Comparison of ENCODE assay signal across 31 cellular contexts in genomic region chr7:57201895-57202210, GRCh38.
"Had no signal": no experiment of that assay in that cellular context is flagged by ENCODE, and none has a peak within 500 bp of the region (broad histone marks: within the 10 kb centered on the region; RNA-seq: fewer than 3 reads in every experiment).

No MANE protein-coding gene starts in this region.

- DNase-seq: activated CD4-positive, alpha-beta memory T cell treated with anti-CD3 and anti-CD28 coated beads for 36 hours; activated CD4-positive, alpha-beta T cell treated with anti-CD3 and anti-CD28 coated beads for 4 hours; activated CD4-positive, alpha-beta T cell treated with anti-CD3 and anti-CD28 coated beads, Interleukin-2, amount 50 U/mL, for 1 hour; activated effector memory CD4-positive, alpha-beta T cell treated with anti-CD3 and anti-CD28 coated beads, Interleukin-2, amount 50 U/mL, for 16 hours; activated naive CD4-positive, alpha-beta T cell; activated naive CD4-positive, alpha-beta T cell treated with anti-CD3 and anti-CD28 coated beads, Interleukin-2, amount 50 U/mL, for 16 hours; activated naive CD8-positive, alpha-beta T cell treated with anti-CD3 and anti-CD28 coated beads for 36 hours; activated T-cell treated with anti-CD3 and anti-CD28 coated beads, Interleukin-2, amount 50 U/mL, for 1 hour; activated T-cell treated with anti-CD3 and anti-CD28 coated beads, Interleukin-2, amount 50 U/mL, for 72 hours; amniotic stem cell; brain microvascular endothelial cell; Kasumi-1; KG1; MG63; NCI-H1048; NCI-H1105 treated with DMSO at 0.1 percent for 48 hours; NCI-H1436; NCI-H1694; NCI-H1930; NCI-H2081 treated with DMSO at 0.1 percent for 48 hours; NCI-H226; NCI-H446 treated with DMSO at 0.1 percent for 48 hours; NCI-H524; NCI-H69; SHP77; SJCRH30; T1000 had no signal

- H3K9me3 ChIP-seq: MG63, SJCRH30 had no signal

- H3K9me3 Mint-ChIP-seq: activated T-helper 17 cell treated with anti-CD3 and anti-CD28 coated beads, Interleukin-2, amount 50 U/mL, for 72 hours had no signal

- H3K27me3 Mint-ChIP-seq: activated CD4-positive, alpha-beta memory T cell treated with anti-CD3 and anti-CD28 coated beads for 36 hours; activated naive CD8-positive, alpha-beta T cell treated with anti-CD3 and anti-CD28 coated beads for 36 hours; activated T-helper 17 cell treated with anti-CD3 and anti-CD28 coated beads, Interleukin-2, amount 50 U/mL, for 72 hours had no signal

- H3K4me3 Mint-ChIP-seq: activated CD4-positive, alpha-beta memory T cell treated with anti-CD3 and anti-CD28 coated beads for 36 hours; activated naive CD8-positive, alpha-beta T cell treated with anti-CD3 and anti-CD28 coated beads for 36 hours; activated T-cell treated with anti-CD3 and anti-CD28 coated beads, Interleukin-2, amount 50 U/mL, for 72 hours; activated T-helper 17 cell treated with anti-CD3 and anti-CD28 coated beads, Interleukin-2, amount 50 U/mL, for 72 hours had no signal

- H3K4me3 ChIP-seq: MG63, SJCRH30, SK-N-MC had no signal

- H3K36me3 ChIP-seq: brain microvascular endothelial cell, MG63, SJCRH30 had no signal

- H3K36me3 Mint-ChIP-seq: activated naive CD8-positive, alpha-beta T cell treated with anti-CD3 and anti-CD28 coated beads for 36 hours had no signal

- H3K27ac ChIP-seq: brain microvascular endothelial cell, SJCRH30, SK-N-MC had no signal

- H3K4me1 Mint-ChIP-seq: activated naive CD8-positive, alpha-beta T cell treated with anti-CD3 and anti-CD28 coated beads for 36 hours; activated T-helper 17 cell treated with anti-CD3 and anti-CD28 coated beads, Interleukin-2, amount 50 U/mL, for 72 hours had no signal

- H3K4me1 ChIP-seq: SJCRH30 had no signal

- H3K27me3 ChIP-seq: brain microvascular endothelial cell, MG63, SJCRH30 had no signal

- H3K27ac Mint-ChIP-seq: activated CD4-positive, alpha-beta memory T cell treated with anti-CD3 and anti-CD28 coated beads for 36 hours; activated naive CD8-positive, alpha-beta T cell treated with anti-CD3 and anti-CD28 coated beads for 36 hours; activated T-cell treated with anti-CD3 and anti-CD28 coated beads, Interleukin-2, amount 50 U/mL, for 72 hours; activated T-helper 17 cell treated with anti-CD3 and anti-CD28 coated beads, Interleukin-2, amount 50 U/mL, for 72 hours had no signal

- ATAC-seq: activated CD4-positive, CD25-positive, alpha-beta regulatory T cell treated with anti-CD3 and anti-CD28 coated beads, Interleukin-2, amount 50 U/mL, for 24 hours; activated T-cell treated with anti-CD3 and anti-CD28 coated beads, Interleukin-2, amount 50 U/mL, for 72 hours; activated T-helper 17 cell treated with anti-CD3 and anti-CD28 coated beads, Interleukin-2, amount 50 U/mL, for 72 hours; Panc1 had no signal
